Comparison of ENCODE assay signal across 5 cellular contexts in the genomic region with DNA sequence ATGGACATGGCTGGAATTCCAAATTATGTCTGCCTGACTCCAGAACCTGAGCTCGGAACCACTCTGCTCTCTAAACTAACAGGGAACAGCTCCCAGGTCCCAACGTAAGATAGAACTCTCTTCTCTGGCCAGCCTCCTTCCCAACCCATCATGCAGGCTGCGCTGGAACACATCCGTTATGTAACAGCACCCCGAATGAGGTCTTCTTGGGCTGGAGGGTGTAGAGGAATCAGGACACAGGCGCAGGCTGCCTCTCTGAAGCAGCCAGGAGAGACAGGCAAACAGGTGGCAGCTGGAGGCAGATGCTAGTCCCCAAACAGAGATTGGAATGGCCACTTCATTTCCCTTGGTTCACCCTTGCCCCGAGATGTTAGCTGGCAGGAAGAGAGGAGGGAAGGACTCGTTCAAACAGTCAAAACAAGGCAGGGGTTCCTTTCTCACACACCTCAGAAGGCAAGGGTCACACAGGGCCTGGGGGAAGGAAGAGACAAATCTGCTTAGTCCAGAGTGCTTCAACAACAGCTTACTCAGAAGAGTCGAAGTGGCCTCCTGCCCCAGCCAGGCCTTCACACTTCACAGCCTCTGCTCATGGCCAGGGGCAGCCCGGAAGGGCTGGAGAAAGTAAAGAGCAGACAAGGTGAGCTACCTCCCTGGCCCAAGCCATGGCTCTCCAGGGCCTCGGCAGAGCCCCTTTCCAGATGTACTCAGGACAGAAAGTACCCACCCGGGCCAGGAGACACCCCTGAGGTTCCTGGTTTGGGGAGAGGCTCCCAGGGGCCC. TPM values are rescaled to one million over a fixed set of nuclear protein-coding genes. Genes with fewer than 3 reads are reported as not detected.
"Had no signal": no experiment of that assay in that cellular context is flagged by ENCODE, and none has a peak within 500 bp of the region (broad histone marks: within the 10 kb centered on the region; RNA-seq: fewer than 3 reads in every experiment).

No MANE protein-coding gene starts in this region.

RNA-seq across cellular contexts. Expression of a gene that starts 31.2 kb away (rescaled TPM):
- total RNA-seq: SJCRH30 had no signal

RNA-seq across cellular contexts. Expression of a gene that starts 57.8 kb away (rescaled TPM):
- total RNA-seq: activated naive CD8-positive, alpha-beta T cell treated with anti-CD3 and anti-CD28 coated beads, Interleukin-2, amount 10 ng/mL, durations not matched to agents 7 days and 5 days; activated T-cell treated with anti-CD3 and anti-CD28 coated beads, Interleukin-2, amount 50 U/mL, for 72 hours; Right ventricle myocardium superior had no signal
- polyA plus RNA-seq: adrenal gland had no signal
